8 cellular contexts compared by ENCODE assay signal in the genomic region with DNA sequence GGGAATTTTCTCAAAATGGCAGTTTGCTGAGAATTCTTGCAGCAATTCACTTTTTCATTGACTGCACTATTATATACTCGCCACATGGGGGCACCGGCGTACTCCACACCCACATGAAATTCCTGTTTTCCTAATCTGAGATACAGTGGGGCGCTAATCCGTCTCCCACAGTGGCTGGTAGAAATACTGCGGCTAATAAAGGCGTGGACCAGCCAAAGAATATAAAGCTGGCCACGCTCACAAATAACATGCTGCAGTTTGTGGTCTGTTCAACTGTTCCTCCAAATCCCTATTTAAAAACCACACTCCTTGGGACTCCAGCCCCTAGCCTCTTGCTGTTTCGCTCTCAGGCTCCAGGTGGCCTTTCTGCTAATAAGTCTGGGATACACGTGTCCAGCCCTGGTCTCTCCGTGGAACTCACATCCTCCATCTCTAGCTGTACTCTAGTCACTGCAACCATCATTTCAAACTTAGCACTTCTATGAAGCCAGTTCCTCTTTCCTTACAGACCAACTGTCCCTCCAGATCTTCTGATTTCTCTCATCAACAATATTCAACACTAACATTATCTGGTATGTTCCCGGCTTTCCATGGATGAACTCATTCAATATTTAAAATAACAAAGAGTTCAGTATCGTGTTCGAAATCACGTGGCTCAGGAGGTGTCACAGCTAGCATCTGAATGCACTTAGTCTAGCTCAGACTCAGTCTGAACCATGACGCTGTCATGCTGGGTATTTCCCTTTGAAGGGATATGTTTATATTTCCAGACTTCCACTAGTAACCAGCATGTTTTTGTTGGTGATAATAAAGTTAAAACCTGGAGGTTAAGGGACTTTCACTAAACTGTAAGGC. TPM values are rescaled to one million over a fixed set of nuclear protein-coding genes. Genes with fewer than 3 reads are reported as not detected.
A peak's percentile ranks its signal among the peaks of the same experiment; 100 is the strongest.
DNase-seq lines count a peak whose midpoint lies in the region; ATAC-seq and TF ChIP-seq lines count a peak whose summit lies in the region.

No MANE protein-coding gene starts in this region.

- H3K27me3 ChIP-seq in mucosa of stomach (ENCODE audit: control insufficient read depth, insufficient read depth, low read length), result no peaks in the 10 kb centered on the region
- no peaks in the 10 kb centered on the region for H3K27me3 ChIP-seq in vagina

- peak; percentile 63 for ATAC-seq in HG02759 (IDR thresholded peaks at IDR 0.05; ENCODE audit: unreplicated experiment)

- H3K4me3 ChIP-seq in epithelial cell of proximal tubule (ENCODE audit: low read depth, low read length) (peak overlapping the region; percentile 20), mucosa of stomach (ENCODE audit: low read length) (no peak overlapping the region), vagina (no peak overlapping the region)

- TF ChIP-seq CTCF in 22Rv1 (IDR thresholded peaks at IDR 0.05) (peak; percentile 94), epithelial cell of proximal tubule (conservative IDR thresholded peaks at IDR 0.05; ENCODE audit: low read depth, low read length) (peak; percentile 80), vagina (IDR thresholded peaks at IDR 0.05) (peak; percentile 55 to 72 (median 58))

- H3K9me3 ChIP-seq in ES-I3 (ENCODE audit: control insufficient read depth, insufficient read depth, low read length) (no peaks in the 10 kb centered on the region), mucosa of stomach (ENCODE audit: control insufficient read depth, low read length) (no peaks in the 10 kb centered on the region), vagina (no peaks in the 10 kb centered on the region)

- no peak for TF ChIP-seq POLR2A in vagina (IDR thresholded peaks at IDR 0.05)

- DNase-seq in NCI-H2029 treated with DMSO at 0.1 percent for 48 hours (lab: John Stamatoyannopoulos, UW), result peak; percentile 20
- DNase-seq in UCSD-AML1 (lab: John Stamatoyannopoulos, UW; ENCODE audit: unreplicated experiment), result peak; percentile 61
- DNase-seq in epithelial cell of proximal tubule (ENCODE audit: low read depth), result peak; percentile 33
- no peak for DNase-seq in vagina (ENCODE audit: extremely low spot score in 2 of 2)

- H3K4me1 ChIP-seq in ES-I3 (ENCODE audit: insufficient read depth, low read length) (no peaks in the 10 kb centered on the region; the same call in 1 of the 2 replicates), mucosa of stomach (ENCODE audit: control insufficient read depth, insufficient read depth, low read length) (peaks cover 5% of the 10 kb centered on the region), vagina (no peaks in the 10 kb centered on the region)

- H3K27ac ChIP-seq in 22Rv1 (no peak overlapping the region), vagina (no peak overlapping the region)

- H3K36me3 ChIP-seq in ES-I3 (ENCODE audit: insufficient read depth, low read length), result no peaks in the 10 kb centered on the region
- H3K36me3 ChIP-seq in mucosa of stomach (ENCODE audit: control insufficient read depth, insufficient read depth, low read length), result no peaks in the 10 kb centered on the region
- H3K36me3 ChIP-seq in vagina, result no peaks in the 10 kb centered on the region

- intact Hi-C loops in vagina (cut with DNase I), result no loop called here

- H3K9ac ChIP-seq in ES-I3 (ENCODE audit: low read depth, low read length), result peak overlapping the region; percentile 39; the same call in 1 of the 2 replicates
- peak overlapping the region; percentile 24 for H3K9ac ChIP-seq in mucosa of stomach (ENCODE audit: low read length)

RNA-seq across cellular contexts. Expression of gene TBRG1, which starts 22.0 kb away (rescaled TPM):
- total RNA-seq in epithelial cell of proximal tubule (12.6 and 25.3 TPM in 2 replicates), vagina (29.7 TPM)

RNA-seq across cellular contexts. Expression of gene SIAE, which starts 28.9 kb away (rescaled TPM):
- 3.5 and 8.2 TPM in 2 replicates for total RNA-seq in epithelial cell of proximal tubule
- total RNA-seq in vagina, result 10.6 TPM

RNA-seq across cellular contexts. Expression of gene SPA17, which starts 29.1 kb away (rescaled TPM):
- total RNA-seq in epithelial cell of proximal tubule (21.2 and 28.1 TPM in 2 replicates), vagina (1.7 TPM)

RNA-seq across cellular contexts. Expression of gene PANX3, which starts 33.4 kb away (rescaled TPM):
- total RNA-seq in epithelial cell of proximal tubule (not detected in 2 replicates), vagina (not detected)

Comparison
In these comparisons a context has a peak if more than half of its experiments do, and no peak if none do; other contexts are left out.
1. DNase-seq: peak in NCI-H2029 treated with DMSO at 0.1 percent for 48 hours (single experiment), UCSD-AML1 (single experiment) and epithelial cell of proximal tubule (single experiment); none in vagina (0 of 2).
2. Peak in every context shown above with its lines, with median percentiles within 50 percentile points of each other: CTCF ChIP-seq.